Comparison of ENCODE assay signal across 8 cellular contexts in genomic region chr1:165854101-165854845, GRCh38. TPM values are rescaled to one million over a fixed set of nuclear protein-coding genes. Genes with fewer than 3 reads are reported as not detected.
DNase-seq lines count a peak whose midpoint lies in the region; TF ChIP-seq lines count a peak whose summit lies in the region.

No MANE protein-coding gene starts in this region.

- no peaks in the 10 kb centered on the region for H3K9me3 Mint-ChIP-seq in Calu3 (ENCODE audit: low read depth, unreplicated experiment)

- CTCF ChIA-PET in Calu3 (lab: Charles Lee), result no interaction called here

- TF ChIP-seq CTCF in Calu3 (IDR thresholded peaks at IDR 0.05; ENCODE audit: unreplicated experiment), result no peak
- no peak for TF ChIP-seq CTCF in brain microvascular endothelial cell (IDR thresholded peaks at IDR 0.05; ENCODE audit: low read depth, low read length, missing control alignments)

- peak overlapping the region; percentile 5 for H3K4me3 ChIP-seq in Jurkat, Clone E6-1 (ENCODE audit: low read length)
- no peak overlapping the region for H3K4me3 ChIP-seq in brain microvascular endothelial cell (ENCODE audit: low read depth, low read length)
- no peak overlapping the region for H3K4me3 ChIP-seq in mesodermal cell (ENCODE audit: extremely low read depth, insufficient read depth, low read length, poor library complexity, severe bottlenecking)

- peak overlapping the region; percentile 15 for H3K4me3 Mint-ChIP-seq in Calu3 (ENCODE audit: low read depth, unreplicated experiment)

- in situ Hi-C loops in brain microvascular endothelial cell (cut with HindIII; ENCODE audit: low pct_ligation_motif_present, low sequenced_read_pairs), result no loop called here

- intact Hi-C loops in Calu3 (cut with micrococcal nuclease; ENCODE audit: unreplicated experiment), result no loop called here

- no peaks in the 10 kb centered on the region for H3K27me3 Mint-ChIP-seq in Calu3 (ENCODE audit: unreplicated experiment)

- H3K4me1 Mint-ChIP-seq in Calu3 (ENCODE audit: low read depth, unreplicated experiment), result peaks cover 90% of the 10 kb centered on the region

- peak overlapping the region; percentile 89 for H3K27ac ChIP-seq in brain microvascular endothelial cell
- H3K27ac ChIP-seq in mesodermal cell (ENCODE audit: low read depth, low read length, severe bottlenecking), result peak overlapping the region; percentile 68

- DNase-seq in Calu3, result peak; percentile 68
- peak; percentile 77 for DNase-seq in Jurkat, Clone E6-1 (ENCODE audit: low read depth, low spot score)
- DNase-seq in brain microvascular endothelial cell, result peak; percentile 96
- DNase-seq in activated T-cell treated with anti-CD3 and anti-CD28 coated beads for 4 hours, result no peak
- DNase-seq in GM19240 (ENCODE audit: insufficient read length, low spot score), result no peak
- DNase-seq in cortex of kidney (lab: John Stamatoyannopoulos, UW), result no peak
- DNase-seq in NCI-H146 treated with DMSO at 0.1 percent for 48 hours (lab: John Stamatoyannopoulos, UW; ENCODE audit: unreplicated experiment), result no peak

- peaks cover 4% of the 10 kb centered on the region for H3K36me3 Mint-ChIP-seq in Calu3 (ENCODE audit: insufficient read depth, unreplicated experiment)

- no peaks in the 10 kb centered on the region for H3K27me3 ChIP-seq in brain microvascular endothelial cell (replicated peaks)

- no TSS peak for BruUV-seq in Calu3 (replicated peaks; lab: Mats Ljungman, UMichigan)

- H3K27ac Mint-ChIP-seq in Calu3 (ENCODE audit: unreplicated experiment), result peak overlapping the region; percentile 73

- WGBS in mesodermal cell (ENCODE audit: insufficient coverage in 2 of 2), 2 experiments, result 57 to 76% methylated on average over 3 to 5 of the region's 7 CpGs

- no peaks in the 10 kb centered on the region for H3K9me3 ChIP-seq in mesodermal cell (ENCODE audit: control insufficient read depth, low read length)

- H3K36me3 ChIP-seq in brain microvascular endothelial cell (replicated peaks) (no peaks in the 10 kb centered on the region), mesodermal cell (ENCODE audit: control insufficient read depth, insufficient read depth, low read length) (peaks cover 3% of the 10 kb centered on the region)

- H3K4me1 ChIP-seq in mesodermal cell (ENCODE audit: control insufficient read depth, insufficient read depth, low read length, poor library complexity, severe bottlenecking), result peaks cover 51% of the 10 kb centered on the region

RNA-seq across cellular contexts. Expression of gene UCK2, which starts 26.9 kb away (rescaled TPM):
- 106 and 109 TPM in 2 replicates for total RNA-seq in Calu3 (2022)
- polyA plus RNA-seq in Jurkat, Clone E6-1 (2012; ENCODE audit: insufficient read depth, insufficient read length), result 101 TPM
- 43.9 TPM for polyA plus RNA-seq in mesodermal cell (2013, experiment 1 of 2)
- 43.2 TPM for polyA plus RNA-seq in mesodermal cell (2013, experiment 2 of 2)

Comparison
In these comparisons a context has a peak if more than half of its experiments do, and no peak if none do; other contexts are left out.
1. DNase-seq: peak in Calu3 (single experiment), Jurkat, Clone E6-1 (single experiment) and brain microvascular endothelial cell (single experiment); none in activated T-cell treated with anti-CD3 and anti-CD28 coated beads for 4 hours (single experiment), GM19240 (single experiment), cortex of kidney (single experiment) and NCI-H146 treated with DMSO at 0.1 percent for 48 hours (single experiment).